In the genomic region with DNA sequence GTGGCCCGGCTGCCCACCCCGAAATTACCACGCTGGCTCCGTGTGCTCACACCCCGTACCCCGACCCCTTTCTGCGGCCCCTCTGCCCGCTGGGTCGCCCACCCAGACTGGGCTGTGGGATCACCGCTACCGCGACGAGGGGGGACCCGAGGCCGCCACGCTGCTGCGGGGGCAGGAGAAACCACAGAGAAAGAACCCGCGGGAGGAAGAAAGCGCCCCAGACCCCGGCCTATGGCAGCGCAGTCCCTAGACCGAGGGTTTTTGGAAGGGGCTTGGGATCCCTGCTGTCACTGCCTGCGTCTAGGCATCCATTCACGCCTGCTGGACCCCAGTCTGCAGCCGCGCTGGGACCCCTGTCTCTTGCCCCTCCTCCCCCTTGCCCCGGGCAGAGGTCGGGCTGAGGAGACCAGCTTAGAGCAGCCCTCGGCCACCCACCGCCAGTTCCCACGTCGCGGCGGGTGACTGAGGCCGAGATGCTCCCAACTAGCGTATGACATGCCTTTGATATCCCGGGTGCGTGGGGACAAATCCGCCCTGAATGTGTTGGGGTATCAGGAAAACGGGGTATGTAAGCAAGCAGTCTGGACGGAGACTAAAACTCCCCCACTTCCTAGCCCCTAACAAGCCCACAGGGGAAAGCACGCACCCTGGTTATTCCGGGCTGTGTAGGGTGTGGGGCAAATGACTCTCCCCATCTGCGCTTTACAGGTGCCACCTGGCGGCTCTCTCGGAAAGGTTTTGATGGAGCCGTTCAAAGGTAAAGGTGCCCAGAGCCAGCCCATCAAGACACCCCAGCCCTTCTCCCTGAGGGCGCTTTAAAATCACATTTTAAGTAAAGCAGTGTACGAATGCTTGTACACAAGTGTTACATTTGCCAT, we compare ENCODE assay signal across 8 cellular contexts. TPM values are rescaled to one million over a fixed set of nuclear protein-coding genes. Genes with fewer than 3 reads are reported as not detected.
A peak's percentile ranks its signal among the peaks of the same experiment; 100 is the strongest.
DNase-seq lines count a peak whose midpoint lies in the region; ATAC-seq and TF ChIP-seq lines count a peak whose summit lies in the region.

No MANE protein-coding gene starts in this region.

- H3K9ac ChIP-seq in iPS-18a (ENCODE audit: low read length), result no peak overlapping the region

- ATAC-seq in GM18868 (IDR thresholded peaks at IDR 0.05; ENCODE audit: unreplicated experiment) (peak; percentile 76), HG03521 (IDR thresholded peaks at IDR 0.05; ENCODE audit: unreplicated experiment) (peak; percentile 54), GM21367 (IDR thresholded peaks at IDR 0.05; ENCODE audit: unreplicated experiment) (no peak)

- H3K9me3 ChIP-seq in ascending aorta (no peaks in the 10 kb centered on the region), iPS-18a (ENCODE audit: control insufficient read depth, low read depth, low read length) (no peaks in the 10 kb centered on the region), spleen (no peaks in the 10 kb centered on the region)

- H3K36me3 Mint-ChIP-seq in T-helper 1 cell treated with Interleukin-12 subunit alpha and Interleukin-12 subunit beta and Interleukin-4 antibody, amounts not matched to agents 30 μg/mL and 1 μg/mL, for 36 hours (ENCODE audit: low read depth), result no peaks in the 10 kb centered on the region

- peak overlapping the region; percentile 88 for H3K4me3 Mint-ChIP-seq in T-helper 1 cell treated with Interleukin-12 subunit alpha and Interleukin-12 subunit beta and Interleukin-4 antibody, amounts not matched to agents 30 μg/mL and 1 μg/mL, for 36 hours

- peaks cover 10% of the 10 kb centered on the region for H3K4me1 Mint-ChIP-seq in T-helper 1 cell treated with Interleukin-12 subunit alpha and Interleukin-12 subunit beta and Interleukin-4 antibody, amounts not matched to agents 30 μg/mL and 1 μg/mL, for 36 hours (ENCODE audit: low read depth)

- H3K27me3 ChIP-seq in ascending aorta (no peaks in the 10 kb centered on the region), iPS-18a (ENCODE audit: control insufficient read depth, insufficient read depth, low read length) (peaks cover 50% of the 10 kb centered on the region), spleen (replicated peaks in 1 of 7) (peaks cover 0 to 55% (median 26%) of the 10 kb centered on the region in 7 donors)

- TF ChIP-seq POLR2A in spleen (IDR thresholded peaks at IDR 0.05), result no peak

- intact Hi-C loops in ascending aorta (cut with DNase I) (loop anchor here (2.0 to 10.0 kb wide), 3 partner anchors 28 to 1202 kb away; no protein-coding TSS in a partner anchor), spleen (cut with DNase I; ENCODE audit: low total_unique reads) (loop anchor here (10.0 kb wide), 1 partner anchor 492 kb away; no protein-coding TSS in a partner anchor)

- H3K9me3 Mint-ChIP-seq in T-helper 1 cell treated with Interleukin-12 subunit alpha and Interleukin-12 subunit beta and Interleukin-4 antibody, amounts not matched to agents 30 μg/mL and 1 μg/mL, for 36 hours, result no peaks in the 10 kb centered on the region

- 2 to 8% (median 2%) methylated on average over 23 to 50 of the region's 50 CpGs for WGBS in spleen, 5 donors

- H3K36me3 ChIP-seq in ascending aorta (no peaks in the 10 kb centered on the region), iPS-18a (ENCODE audit: control insufficient read depth, low read depth, low read length) (no peaks in the 10 kb centered on the region), spleen (no peaks in the 10 kb centered on the region)

- peak overlapping the region; percentile 79 to 84 for H3K27ac ChIP-seq in ascending aorta
- no peak overlapping the region for H3K27ac ChIP-seq in iPS-18a (ENCODE audit: low read length)
- peak overlapping the region; percentile 39 to 79 (median 68) for H3K27ac ChIP-seq in spleen

- H3K27ac Mint-ChIP-seq in T-helper 1 cell treated with Interleukin-12 subunit alpha and Interleukin-12 subunit beta and Interleukin-4 antibody, amounts not matched to agents 30 μg/mL and 1 μg/mL, for 36 hours, result peak overlapping the region; percentile 71

- H3K27me3 Mint-ChIP-seq in T-helper 1 cell treated with Interleukin-12 subunit alpha and Interleukin-12 subunit beta and Interleukin-4 antibody, amounts not matched to agents 30 μg/mL and 1 μg/mL, for 36 hours (ENCODE audit: low read depth), result peaks cover 25% of the 10 kb centered on the region

- peak; percentile 5 to 53 (median 32) for TF ChIP-seq CTCF in ascending aorta (IDR thresholded peaks at IDR 0.05)
- peak in 5 of 11 experiments; percentile 6 to 36 (median 29) for TF ChIP-seq CTCF in spleen (IDR thresholded peaks at IDR 0.05 in 8 of 11, conservative IDR thresholded peaks at IDR 0.05 in 3 of 11)

- H3K4me1 ChIP-seq in ascending aorta (peaks cover 0 to 5% of the 10 kb centered on the region in 2 donors), iPS-18a (ENCODE audit: control insufficient read depth, low read depth, low read length) (peaks cover 3% of the 10 kb centered on the region), spleen (peaks cover 11 to 41% (median 22%) of the 10 kb centered on the region in 6 donors)

- peak in 1 of 2 donors; percentile 69 for DNase-seq in ascending aorta (ENCODE audit: low spot score in 2 of 2)
- peak; percentile 71 for DNase-seq in spleen
- DNase-seq in NCI-H1694 (lab: John Stamatoyannopoulos, UW), result no peak

- peak overlapping the region; percentile 77 to 78 for H3K4me3 ChIP-seq in ascending aorta
- peak overlapping the region; percentile 74 for H3K4me3 ChIP-seq in iPS-18a (ENCODE audit: low read length)
- H3K4me3 ChIP-seq in spleen, result peak overlapping the region; percentile 44 to 76 (median 51)

RNA-seq across cellular contexts. Expression of gene INPP4B, which starts 0.9 kb away (rescaled TPM):
- total RNA-seq in ascending aorta (32.7 TPM), spleen (10 to 100 TPM; 24.0 to 31.6 (median 29.3) TPM)
- polyA plus RNA-seq in spleen, result 1 to 10 TPM in 2 of 3 donors, under 1 TPM in 1; 0.78 to 1.8 (median 1.7) TPM
